Comparison of ENCODE assay signal across 9 cellular contexts in genomic region chr5:176809544-176810083, GRCh38. TPM values are rescaled to one million over a fixed set of nuclear protein-coding genes. Genes with fewer than 3 reads are reported as not detected.
A peak's percentile ranks its signal among the peaks of the same experiment; 100 is the strongest.
DNase-seq lines count a peak whose midpoint lies in the region; ATAC-seq and TF ChIP-seq lines count a peak whose summit lies in the region.
"Had no signal": no experiment of that assay in that cellular context is flagged by ENCODE, and none has a peak within 500 bp of the region (broad histone marks: within the 10 kb centered on the region; RNA-seq: fewer than 3 reads in every experiment).

No MANE protein-coding gene starts in this region.

- H3K4me3 ChIP-seq in heart left ventricle: peak overlapping the region in 8 of 12 donors; percentile 20 to 50 (median 38)
- H3K4me3 ChIP-seq in WERI-Rb-1 (ENCODE audit: low read depth, low read length): peak overlapping the region; percentile 69
- peak overlapping the region; percentile 41 for H3K4me3 ChIP-seq in kidney epithelial cell (ENCODE audit: low read depth, low read length)
- H3K4me3 ChIP-seq in thymus (ENCODE audit: low read length): peak overlapping the region; percentile 42

- peaks cover 32 to 82% (median 58%) of the 10 kb centered on the region in 9 donors for H3K27me3 ChIP-seq in heart left ventricle
- H3K27me3 ChIP-seq in WERI-Rb-1 (ENCODE audit: insufficient read depth, low read depth, severe bottlenecking): no peaks in the 10 kb centered on the region
- peaks cover 38% of the 10 kb centered on the region for H3K27me3 ChIP-seq in kidney epithelial cell (ENCODE audit: control insufficient read depth, insufficient read depth, low read length)
- peaks cover 50% of the 10 kb centered on the region for H3K27me3 ChIP-seq in thymus (ENCODE audit: control insufficient read depth, insufficient read depth)
- H3K27me3 ChIP-seq in foreskin keratinocyte: peaks cover 69% of the 10 kb centered on the region

- WGBS in heart left ventricle, 4 donors: 1 to 2% (median 1%) methylated on average over 22 to 48 of the region's 48 CpGs
- 2% methylated on average over 48 of the region's 48 CpGs for WGBS in thymus

- intact Hi-C loops in heart left ventricle (cut with DNase I) (loop anchor here in 2 of 10 donors (5.0 to 10.0 kb wide), 2 partner anchors 132 to 145 kb away; no protein-coding TSS in a partner anchor), cardiac septum (cut with DNase I) (no loop called here)

- ATAC-seq in heart left ventricle (no peak), GM18868 (IDR thresholded peaks at IDR 0.05; ENCODE audit: unreplicated experiment) (no peak), GM19351 (IDR thresholded peaks at IDR 0.05; ENCODE audit: unreplicated experiment) (no peak), foreskin keratinocyte (no peak)

- H3K27ac ChIP-seq in heart left ventricle (no peak overlapping the region), WERI-Rb-1 (peak overlapping the region; percentile 93), thymus (ENCODE audit: low read depth) (no peak overlapping the region), foreskin keratinocyte (no peak overlapping the region)

- TF ChIP-seq POLR2A in heart left ventricle (IDR thresholded peaks at IDR 0.05): no peak

- no peaks in the 10 kb centered on the region for H3K36me3 ChIP-seq in heart left ventricle
- no peaks in the 10 kb centered on the region for H3K36me3 ChIP-seq in WERI-Rb-1
- H3K36me3 ChIP-seq in kidney epithelial cell (ENCODE audit: control insufficient read depth, insufficient read depth, low read length): no peaks in the 10 kb centered on the region
- no peaks in the 10 kb centered on the region for H3K36me3 ChIP-seq in thymus (ENCODE audit: control insufficient read depth, insufficient read depth)

- DNase-seq in heart left ventricle: no peak
- no peak for DNase-seq in cardiac septum (ENCODE audit: low spot score)
- peak; percentile 73 for DNase-seq in WERI-Rb-1
- no peak for DNase-seq in kidney epithelial cell (ENCODE audit: low read depth)
- DNase-seq in foreskin keratinocyte: no peak

- H3K4me1 ChIP-seq in heart left ventricle (peaks cover 0 to 22% (median 10%) of the 10 kb centered on the region in 12 donors), thymus (ENCODE audit: control insufficient read depth, insufficient read depth, low read length) (peaks cover 8% of the 10 kb centered on the region), foreskin keratinocyte (no peaks in the 10 kb centered on the region)

- H3K9me3 ChIP-seq in heart left ventricle (no peaks in the 10 kb centered on the region), WERI-Rb-1 (ENCODE audit: severe bottlenecking) (no peaks in the 10 kb centered on the region), thymus (ENCODE audit: control insufficient read depth) (no peaks in the 10 kb centered on the region)

- TF ChIP-seq CTCF in heart left ventricle (IDR thresholded peaks at IDR 0.05) (no peak), WERI-Rb-1 (IDR thresholded peaks at IDR 0.05; ENCODE audit: low read depth, low read length) (no peak), kidney epithelial cell (IDR thresholded peaks at IDR 0.05; ENCODE audit: insufficient read depth, low read length, poor library complexity, severe bottlenecking) (no peak), foreskin keratinocyte (conservative IDR thresholded peaks at IDR 0.05) (no peak)

RNA-seq across cellular contexts. Expression of gene UNC5A, which starts 0.7 kb away (rescaled TPM):
- total RNA-seq in heart left ventricle (under 1 TPM in 4 of 9 donors, not detected in 5; 0.09 to 0.43 (median 0.20) TPM), cardiac septum (0.05 TPM), kidney epithelial cell (1.1 and 2.3 TPM in 2 replicates), foreskin keratinocyte (0.18 and 0.51 TPM in 2 replicates)
- polyA plus RNA-seq in heart left ventricle (not detected), thymus (0.30 TPM), foreskin keratinocyte (0.18 and 0.46 TPM in 2 replicates)
- total RNA-seq: fibroblast of villous mesenchyme had no signal
